8 cellular contexts compared by ENCODE assay signal in genomic region chr1:120354618-120355184, GRCh38.
DNase-seq lines count a peak whose midpoint lies in the region; ATAC-seq and TF ChIP-seq lines count a peak whose summit lies in the region.
"Not testable (repeated sequence)": the region's sequence is repeated elsewhere in the genome, so short reads cannot be mapped to it uniquely, and the experiment has no call there.

No MANE protein-coding gene starts in this region.

- not testable (repeated sequence) for H4K20me1 ChIP-seq in smooth muscle cell (ENCODE audit: low read depth)

- H3K79me2 ChIP-seq in smooth muscle cell (ENCODE audit: low read depth) = not testable (repeated sequence)

- H3K4me3 Mint-ChIP-seq in CD14-positive monocyte = peak overlapping the region; percentile 78 to 92
- H3K4me3 Mint-ChIP-seq in activated T-helper 1 cell treated with anti-CD3 and anti-CD28 coated beads, Interleukin-12 subunit alpha, Interleukin-12 subunit beta, Interleukin-2, Interleukin-4 antibody, amounts not matched to agents 30 ng/mL and 10 ng/mL and 1 ng/mL, durations not matched to agents 14 hours and 24 hours and 36 hours = peak overlapping the region; percentile 78
- peak overlapping the region; percentile 42 for H3K4me3 Mint-ChIP-seq in endothelial cell (ENCODE audit: unreplicated experiment)

- intact Hi-C loops in CD14-positive monocyte (cut with micrococcal nuclease); activated T-helper 1 cell treated with anti-CD3 and anti-CD28 coated beads, Interleukin-12 subunit alpha, Interleukin-12 subunit beta, Interleukin-2, Interleukin-4 antibody, amounts not matched to agents 30 ng/mL and 10 ng/mL and 1 ng/mL, durations not matched to agents 14 hours and 24 hours and 36 hours (cut with micrococcal nuclease): not testable (repeated sequence)

- TF ChIP-seq CTCF in CD14-positive monocyte (IDR thresholded peaks at IDR 0.05); endothelial cell (IDR thresholded peaks at IDR 0.05; ENCODE audit: unreplicated experiment); liver (IDR thresholded peaks at IDR 0.05; ENCODE audit: low read depth, low read length, missing input control); smooth muscle cell (IDR thresholded peaks at IDR 0.05; ENCODE audit: borderline replicate concordance, insufficient read depth, poor library complexity, severe bottlenecking): not testable (repeated sequence)

- peak overlapping the region; percentile 59 to 60 for H3K27ac ChIP-seq in liver (ENCODE audit: low read depth in 1 of 2, low read length in 2 of 2)
- not testable (repeated sequence) for H3K27ac ChIP-seq in smooth muscle cell (ENCODE audit: low read depth)

- ATAC-seq in GM19372 (IDR thresholded peaks at IDR 0.05; ENCODE audit: low read depth, unreplicated experiment) (peak; percentile 91), HG03342 (IDR thresholded peaks at IDR 0.05; ENCODE audit: unreplicated experiment) (peak; percentile 78)

- not testable (repeated sequence) for H3K9me3 ChIP-seq in liver (ENCODE audit: control insufficient read depth in 4 of 4, low read length in 3 of 4); smooth muscle cell (replicated peaks; ENCODE audit: low read depth)

- not testable (repeated sequence) for H3K36me3 Mint-ChIP-seq in CD14-positive monocyte; activated T-helper 1 cell treated with anti-CD3 and anti-CD28 coated beads, Interleukin-12 subunit alpha, Interleukin-12 subunit beta, Interleukin-2, Interleukin-4 antibody, amounts not matched to agents 30 ng/mL and 10 ng/mL and 1 ng/mL, durations not matched to agents 14 hours and 24 hours and 36 hours (ENCODE audit: low read depth); endothelial cell (ENCODE audit: low read depth, unreplicated experiment)

- H3K9me3 Mint-ChIP-seq in CD14-positive monocyte; activated T-helper 1 cell treated with anti-CD3 and anti-CD28 coated beads, Interleukin-12 subunit alpha, Interleukin-12 subunit beta, Interleukin-2, Interleukin-4 antibody, amounts not matched to agents 30 ng/mL and 10 ng/mL and 1 ng/mL, durations not matched to agents 14 hours and 24 hours and 36 hours; endothelial cell (ENCODE audit: unreplicated experiment): not testable (repeated sequence)

- H3K4me3 ChIP-seq in liver (ENCODE audit: low read depth in 1 of 3, low read length in 3 of 3) = peak overlapping the region in 1 of 3 donors; percentile 8
- H3K4me3 ChIP-seq in smooth muscle cell = peak overlapping the region; percentile 34

- H3K4me2 ChIP-seq in smooth muscle cell = peak overlapping the region; percentile 31

- H3K4me1 ChIP-seq in liver (ENCODE audit: control insufficient read depth in 4 of 4, insufficient read depth in 4 of 4, low read length in 3 of 4); smooth muscle cell (ENCODE audit: low read depth): not testable (repeated sequence)

- not testable (repeated sequence) for H3K27me3 Mint-ChIP-seq in CD14-positive monocyte (ENCODE audit: low read depth in 3 of 3); activated T-helper 1 cell treated with anti-CD3 and anti-CD28 coated beads, Interleukin-12 subunit alpha, Interleukin-12 subunit beta, Interleukin-2, Interleukin-4 antibody, amounts not matched to agents 30 ng/mL and 10 ng/mL and 1 ng/mL, durations not matched to agents 14 hours and 24 hours and 36 hours (ENCODE audit: insufficient read depth); endothelial cell (ENCODE audit: unreplicated experiment)

- not testable (repeated sequence) for H2AFZ ChIP-seq in smooth muscle cell (ENCODE audit: low read depth)

- not testable (repeated sequence) for H3K4me1 Mint-ChIP-seq in CD14-positive monocyte; activated T-helper 1 cell treated with anti-CD3 and anti-CD28 coated beads, Interleukin-12 subunit alpha, Interleukin-12 subunit beta, Interleukin-2, Interleukin-4 antibody, amounts not matched to agents 30 ng/mL and 10 ng/mL and 1 ng/mL, durations not matched to agents 14 hours and 24 hours and 36 hours (ENCODE audit: low read depth); endothelial cell (ENCODE audit: unreplicated experiment)

- not testable (repeated sequence) for H3K27me3 ChIP-seq in liver (ENCODE audit: control insufficient read depth in 4 of 4, insufficient read depth in 4 of 4, low read length in 3 of 4); smooth muscle cell (ENCODE audit: low read depth)

- not testable (repeated sequence) for H3K36me3 ChIP-seq in liver (ENCODE audit: control insufficient read depth in 4 of 4, insufficient read depth in 3 of 4, low read depth in 1 of 4, low read length in 3 of 4); smooth muscle cell (ENCODE audit: low read depth)

- H3F3A ChIP-seq in smooth muscle cell (ENCODE audit: low read depth) = not testable (repeated sequence)

- peak overlapping the region; percentile 85 to 98 (median 96) for H3K27ac Mint-ChIP-seq in CD14-positive monocyte
- peak overlapping the region; percentile 95 for H3K27ac Mint-ChIP-seq in activated T-helper 1 cell treated with anti-CD3 and anti-CD28 coated beads, Interleukin-12 subunit alpha, Interleukin-12 subunit beta, Interleukin-2, Interleukin-4 antibody, amounts not matched to agents 30 ng/mL and 10 ng/mL and 1 ng/mL, durations not matched to agents 14 hours and 24 hours and 36 hours
- peak overlapping the region; percentile 61 for H3K27ac Mint-ChIP-seq in endothelial cell (ENCODE audit: unreplicated experiment)

- peak; percentile 57 for DNase-seq in CD14-positive monocyte (ENCODE audit: low spot score)
- DNase-seq in RPMI7951 (ENCODE audit: low read depth) = peak; percentile 87
- DNase-seq in activated T-helper 1 cell treated with anti-CD3 and anti-CD28 coated beads, Interleukin-12 subunit alpha, Interleukin-12 subunit beta, Interleukin-2, Interleukin-4 antibody, amounts not matched to agents 30 ng/mL and 10 ng/mL and 1 ng/mL, durations not matched to agents 14 hours and 24 hours and 36 hours (ENCODE audit: low spot score) = peak; percentile 39
- peak; percentile 14 for DNase-seq in endothelial cell (ENCODE audit: low spot score)
- not testable (repeated sequence) for DNase-seq in smooth muscle cell (lab: John Stamatoyannopoulos, UW; ENCODE audit: unreplicated experiment)

- H3K9ac ChIP-seq in liver (ENCODE audit: low read depth in 1 of 2, low read length in 2 of 2); smooth muscle cell (ENCODE audit: low read depth): not testable (repeated sequence)

- TF ChIP-seq RAD21 in liver (IDR thresholded peaks at IDR 0.05) = not testable (repeated sequence)

- WGBS in liver = 31% methylated on average over 16 of the region's 30 CpGs
- 51% methylated on average over 15 of the region's 30 CpGs for WGBS in smooth muscle cell (ENCODE audit: low lambda C conversion rate)

TF ChIP-seq in liver, 16 proteins besides CTCF, POLR2A, EP300 and RAD21:
- TF ChIP-seq GABPA (IDR thresholded peaks at IDR 0.05 in 1 of 2, conservative IDR thresholded peaks at IDR 0.05 in 1 of 2) = peak in 1 of 2 donors; percentile 34
- TF ChIP-seq RXRA (IDR thresholded peaks at IDR 0.05) = peak in 1 of 2 donors; percentile 14
TF ChIP-seq in liver: peak in this region for 2; not testable (repeated sequence) for 14.
